ENCODE assay signal across 8 cellular contexts in genomic region chr11:6234314-6235031, GRCh38. TPM values are rescaled to one million over a fixed set of nuclear protein-coding genes. Genes with fewer than 3 reads are reported as not detected.
A peak's percentile ranks its signal among the peaks of the same experiment; 100 is the strongest.
DNase-seq lines count a peak whose midpoint lies in the region; ATAC-seq and TF ChIP-seq lines count a peak whose summit lies in the region.

FHIP1B (minus strand) TSS chr11:6234636; CDS start chr11:6224516, 10,120 bp downstream.

- H3K27me3 ChIP-seq in PC-9 (ENCODE audit: insufficient read depth, low read depth), result no peaks in the 10 kb centered on the region

- H3K79me2 ChIP-seq in PC-9 (ENCODE audit: low read depth), result peaks cover 40% of the 10 kb centered on the region

- no peaks in the 10 kb centered on the region; the same call in 1 of the 2 replicates for H3K4me1 ChIP-seq in PC-9 (replicated peaks; ENCODE audit: insufficient read depth)

- TF ChIP-seq EP300 in Ishikawa (IDR thresholded peaks at IDR 0.05; ENCODE audit: borderline replicate concordance), result no peak

- H2AFZ ChIP-seq in PC-9, result peak within 1 kb of the TSS; percentile 100

- peak within 1 kb of the TSS; percentile 92 for H3K4me3 ChIP-seq in PC-9
- peak within 1 kb of the TSS; percentile 83 for H3K4me3 ChIP-seq in epithelial cell of proximal tubule (ENCODE audit: low read depth, low read length)

- H3F3A ChIP-seq in PC-9 (ENCODE audit: insufficient read depth, low read depth), result peaks cover 6% of the 10 kb centered on the region; the same call in 1 of the 2 replicates

- intact Hi-C loops in PC-9 (cut with micrococcal nuclease; ENCODE audit: unreplicated experiment), result loop anchor here (2.0 kb wide), 1 partner anchor 84 kb away; no protein-coding TSS in a partner anchor

- 0 out of 2 replicates have a peak, but pooled peaks cover 5% of the 10 kb centered on the region for H4K20me1 ChIP-seq in PC-9 (ENCODE audit: insufficient read depth)

- peak; percentile 97 for DNase-seq in DMS114 treated with DMSO at 0.1 percent for 48 hours (lab: John Stamatoyannopoulos, UW; ENCODE audit: unreplicated experiment)
- peak; percentile 92 to 98 for DNase-seq in PC-9
- peak; percentile 98 for DNase-seq in activated T-cell treated with anti-CD3 and anti-CD28 coated beads, Interleukin-2, amount 50 U/mL, for 1 hour
- peak; percentile 95 for DNase-seq in epithelial cell of proximal tubule (ENCODE audit: low read depth)
- peak; percentile 100 for DNase-seq in mucosa of gallbladder (ENCODE audit: low spot score)
- peak; percentile 99 for DNase-seq in stimulated activated CD8-positive, alpha-beta memory T cell treated with anti-CD3 and anti-CD28 coated beads, Interleukin-4, amount 100 ng/mL, for 48 hours

- no peak for TF ChIP-seq RAD21 in Ishikawa (IDR thresholded peaks at IDR 0.05; ENCODE audit: low read depth)

- H3K4me2 ChIP-seq in PC-9, result peak within 1 kb of the TSS; percentile 90

- no peaks in the 10 kb centered on the region for H3K9me2 ChIP-seq in PC-9 (ENCODE audit: insufficient read depth)

- peak within 1 kb of the TSS; percentile 76 for H3K27ac ChIP-seq in PC-9

- BruUV-seq in PC-9 (replicated peaks; lab: Mats Ljungman, UMichigan), result no TSS peak

- POLR2A ChIA-PET in PC-9 (lab: Charles Lee; ENCODE audit: unreplicated experiment), result interaction anchor here (0.7 kb wide), 1 partner anchor 86 kb away, joined by 3 read pairs; the partner anchor contains the start of gene CAVIN3

- no peaks in the 10 kb centered on the region for H3K9me3 ChIP-seq in PC-9 (ENCODE audit: insufficient read depth, low read depth)

- no peaks in the 10 kb centered on the region for H3K36me3 ChIP-seq in PC-9 (ENCODE audit: low read depth)

- CTCF ChIA-PET in PC-9 (lab: Charles Lee), result interaction anchor here (0.7 kb wide), 1 partner anchor 274 kb away, joined by 10 read pairs; no protein-coding TSS in a partner anchor

- TF ChIP-seq CTCF in PC-9 (conservative IDR thresholded peaks at IDR 0.05) (no peak), epithelial cell of proximal tubule (conservative IDR thresholded peaks at IDR 0.05; ENCODE audit: low read depth, low read length) (no peak)

- peak; percentile 94 for ATAC-seq in GM21576 (IDR thresholded peaks at IDR 0.05; ENCODE audit: unreplicated experiment)

TF ChIP-seq in Ishikawa, 13 proteins besides CTCF, POLR2A, EP300 and RAD21:
- TF ChIP-seq MAX (IDR thresholded peaks at IDR 0.05), result peak; percentile 44; the same call in 1 of the 2 replicates
- TF ChIP-seq TCF12 (IDR thresholded peaks at IDR 0.05; ENCODE audit: low read depth), result peak; percentile 21; the same call in 1 of the 2 replicates
- no peak for TF ChIP-seq USF1 (IDR thresholded peaks at IDR 0.05)
- peak; percentile 91 for TF ChIP-seq YY1 (IDR thresholded peaks at IDR 0.05; ENCODE audit: low read depth)
- TF ChIP-seq TAF1 (IDR thresholded peaks at IDR 0.05; ENCODE audit: low read depth), result peak; percentile 88
- TF ChIP-seq CEBPB (IDR thresholded peaks at IDR 0.05), result no peak
- peak; percentile 81 for TF ChIP-seq EGR1 (IDR thresholded peaks at IDR 0.05)
TF ChIP-seq in Ishikawa: peak in this region for 5.

RNA-seq across cellular contexts. Expression of gene FHIP1B, which starts in this region (rescaled TPM):
- 21.5 and 22.7 TPM in 2 replicates for total RNA-seq in PC-9 (2021)
- 9.6 and 15.6 TPM in 2 replicates for total RNA-seq in epithelial cell of proximal tubule
- 65.4 TPM for total RNA-seq in mucosa of gallbladder

Comparison
In these comparisons a context has a peak if more than half of its experiments do, and no peak if none do; other contexts are left out.
1. Peak in every context shown above with its lines: DNase-seq, ATAC-seq, H3K4me3 ChIP-seq and H3K27ac ChIP-seq.